1 cellular context compared by ENCODE assay signal in genomic region chr2:24247164-24247563, GRCh38.
TF ChIP-seq lines count a peak whose summit lies in the region.

No MANE protein-coding gene starts in this region.

TF ChIP-seq in HepG2, 621 proteins besides CTCF, POLR2A, EP300 and RAD21:
- TF ChIP-seq, protein P1, sequence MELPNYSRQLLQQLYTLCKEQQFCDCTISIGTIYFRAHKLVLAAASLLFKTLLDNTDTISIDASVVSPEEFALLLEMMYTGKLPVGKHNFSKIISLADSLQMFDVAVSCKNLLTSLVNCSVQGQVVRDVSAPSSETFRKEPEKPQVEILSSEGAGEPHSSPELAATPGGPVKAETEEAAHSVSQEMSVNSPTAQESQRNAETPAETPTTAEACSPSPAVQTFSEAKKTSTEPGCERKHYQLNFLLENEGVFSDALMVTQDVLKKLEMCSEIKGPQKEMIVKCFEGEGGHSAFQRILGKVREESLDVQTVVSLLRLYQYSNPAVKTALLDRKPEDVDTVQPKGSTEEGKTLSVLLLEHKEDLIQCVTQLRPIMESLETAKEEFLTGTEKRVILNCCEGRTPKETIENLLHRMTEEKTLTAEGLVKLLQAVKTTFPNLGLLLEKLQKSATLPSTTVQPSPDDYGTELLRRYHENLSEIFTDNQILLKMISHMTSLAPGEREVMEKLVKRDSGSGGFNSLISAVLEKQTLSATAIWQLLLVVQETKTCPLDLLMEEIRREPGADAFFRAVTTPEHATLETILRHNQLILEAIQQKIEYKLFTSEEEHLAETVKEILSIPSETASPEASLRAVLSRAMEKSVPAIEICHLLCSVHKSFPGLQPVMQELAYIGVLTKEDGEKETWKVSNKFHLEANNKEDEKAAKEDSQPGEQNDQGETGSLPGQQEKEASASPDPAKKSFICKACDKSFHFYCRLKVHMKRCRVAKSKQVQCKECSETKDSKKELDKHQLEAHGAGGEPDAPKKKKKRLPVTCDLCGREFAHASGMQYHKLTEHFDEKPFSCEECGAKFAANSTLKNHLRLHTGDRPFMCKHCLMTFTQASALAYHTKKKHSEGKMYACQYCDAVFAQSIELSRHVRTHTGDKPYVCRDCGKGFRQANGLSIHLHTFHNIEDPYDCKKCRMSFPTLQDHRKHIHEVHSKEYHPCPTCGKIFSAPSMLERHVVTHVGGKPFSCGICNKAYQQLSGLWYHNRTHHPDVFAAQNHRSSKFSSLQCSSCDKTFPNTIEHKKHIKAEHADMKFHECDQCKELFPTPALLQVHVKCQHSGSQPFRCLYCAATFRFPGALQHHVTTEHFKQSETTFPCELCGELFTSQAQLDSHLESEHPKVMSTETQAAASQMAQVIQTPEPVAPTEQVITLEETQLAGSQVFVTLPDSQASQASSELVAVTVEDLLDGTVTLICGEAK (IDR thresholded peaks at IDR 0.05): no peak
- TF ChIP-seq, protein P1 (CRISPR knock-in tag; IDR thresholded peaks at IDR 0.05): no peak
